ENCODE assay signal across 8 cellular contexts in genomic region chr7:98745722-98746318, GRCh38.
DNase-seq lines count a peak whose midpoint lies in the region; ATAC-seq and TF ChIP-seq lines count a peak whose summit lies in the region.

No MANE protein-coding gene starts in this region.

- CTCF ChIA-PET in OCI-LY7 (lab: Charles Lee; ENCODE audit: unreplicated experiment): interaction anchor here (0.6 to 0.7 kb wide), 2 partner anchors 47 to 86 kb away, joined by 3 to 5 read pairs; no protein-coding TSS in a partner anchor

- in situ Hi-C loops in Caki2 (cut with HindIII; ENCODE audit: low pct_unique_long_range_greater_than_20kb, low sequenced_read_pairs): no loop called here

- no peak overlapping the region for H3K27ac ChIP-seq in OCI-LY7 (ENCODE audit: low read depth, low read length, poor library complexity, severe bottlenecking)
- no peak overlapping the region for H3K27ac ChIP-seq in prostate gland

- H3K9me3 ChIP-seq in OCI-LY7 (ENCODE audit: low read length) (no peaks in the 10 kb centered on the region), prostate gland (no peaks in the 10 kb centered on the region)

- no peaks in the 10 kb centered on the region for H3K4me1 ChIP-seq in OCI-LY7 (ENCODE audit: insufficient read depth, low read length, poor library complexity, severe bottlenecking)
- H3K4me1 ChIP-seq in prostate gland (replicated peaks): no peaks in the 10 kb centered on the region

- H3K79me2 ChIP-seq in OCI-LY7 (ENCODE audit: insufficient read depth, low read depth, low read length): no peaks in the 10 kb centered on the region

- H4K20me1 ChIP-seq in OCI-LY7 (ENCODE audit: insufficient read depth, low read length): no peaks in the 10 kb centered on the region

- DNase-seq in Caki2 (ENCODE audit: low read depth): peak; percentile 21
- DNase-seq in OCI-LY7 (ENCODE audit: low spot score): peak; percentile 81
- peak; percentile 45 to 56 for DNase-seq in activated T-helper 1 cell treated with anti-CD3 and anti-CD28 coated beads, Interleukin-2, amount 50 U/mL, for 16 hours (ENCODE audit: low read depth in 1 of 2, low spot score in 1 of 2)
- DNase-seq in foreskin melanocyte: peak; percentile 8
- peak; percentile 57 for DNase-seq in prostate gland (ENCODE audit: low spot score)
- no peak for DNase-seq in cortex of kidney (lab: John Stamatoyannopoulos, UW)

- no peak for TF ChIP-seq POLR2A in prostate gland (IDR thresholded peaks at IDR 0.05)

- H3K36me3 ChIP-seq in OCI-LY7 (ENCODE audit: insufficient read depth, low read length) (no peaks in the 10 kb centered on the region), prostate gland (no peaks in the 10 kb centered on the region)

- no peak overlapping the region for H2AFZ ChIP-seq in OCI-LY7 (ENCODE audit: low read length)

- no peaks in the 10 kb centered on the region for H3K27me3 ChIP-seq in prostate gland (replicated peaks; ENCODE audit: insufficient read depth)

- no peaks in the 10 kb centered on the region for H3K9me2 ChIP-seq in OCI-LY7 (ENCODE audit: insufficient read depth, low read length)

- ATAC-seq in HG02678 (IDR thresholded peaks at IDR 0.05; ENCODE audit: unreplicated experiment): peak; percentile 60
- ATAC-seq in GM21786 (IDR thresholded peaks at IDR 0.05; ENCODE audit: unreplicated experiment): no peak

- H3K4me3 ChIP-seq in OCI-LY7 (ENCODE audit: low read depth, low read length, poor library complexity, severe bottlenecking) (no peak overlapping the region), prostate gland (no peak overlapping the region)

- H3K4me2 ChIP-seq in OCI-LY7 (ENCODE audit: low read length): no peak overlapping the region

- TF ChIP-seq CTCF in OCI-LY7 (conservative IDR thresholded peaks at IDR 0.05; ENCODE audit: low read length) (peak; percentile 95), prostate gland (IDR thresholded peaks at IDR 0.05) (peak; percentile 35 to 81 (median 64))

- BruUV-seq in OCI-LY7 (replicated peaks; lab: Mats Ljungman, UMichigan): no TSS peak

- POLR2A ChIA-PET in OCI-LY7 (lab: Charles Lee): interaction anchor here (1.1 kb wide), 1 partner anchor 12 kb away, joined by 3 read pairs; no protein-coding TSS in a partner anchor

- 36% methylated on average over 5 of the region's 5 CpGs for WGBS in prostate gland

- intact Hi-C loops in OCI-LY7 (cut with micrococcal nuclease; ENCODE audit: unreplicated experiment): loop anchor here (1.0 to 5.0 kb wide), 3 partner anchors 91 to 313 kb away; no protein-coding TSS in a partner anchor
- intact Hi-C loops in prostate gland (cut with DNase I): loop anchor here (10.0 kb wide), 1 partner anchor 311 kb away; no protein-coding TSS in a partner anchor
